Comparison of ENCODE assay signal across 16 cellular contexts in genomic region chr2:198615972-198616371, GRCh38.
DNase-seq lines count a peak whose midpoint lies in the region; ATAC-seq and TF ChIP-seq lines count a peak whose summit lies in the region.
"Had no signal": no experiment of that assay in that cellular context is flagged by ENCODE, and none has a peak within 500 bp of the region (broad histone marks: within the 10 kb centered on the region; RNA-seq: fewer than 3 reads in every experiment).

No MANE protein-coding gene starts in this region.

- no peaks in the 10 kb centered on the region for H3K36me3 ChIP-seq in mucosa of rectum (ENCODE audit: control insufficient read depth in 2 of 2, insufficient read depth in 2 of 2, low read length in 2 of 2)
- no peaks in the 10 kb centered on the region for H3K36me3 ChIP-seq in heart right ventricle
- H3K36me3 ChIP-seq: esophagus squamous epithelium, ovary had no signal

- intact Hi-C loops in heart right ventricle (cut with DNase I) = no loop called here

- WGBS in heart right ventricle, 2 donors = 70 to 87% methylated on average over 4 of the region's 4 CpGs

- H3K4me3 ChIP-seq in mucosa of rectum (ENCODE audit: low read length in 2 of 2) (peak overlapping the region; percentile 16 to 49), heart right ventricle (no peak overlapping the region)
- H3K4me3 ChIP-seq: ovary had no signal

- H3K27ac ChIP-seq in mucosa of rectum (ENCODE audit: low read depth in 2 of 2, low read length in 2 of 2) = peak overlapping the region; percentile 19 to 63
- H3K27ac ChIP-seq in heart right ventricle = no peak overlapping the region
- no peak overlapping the region for H3K27ac ChIP-seq in caudate nucleus (ENCODE audit: low read depth, low read length)
- H3K27ac ChIP-seq: esophagus squamous epithelium, KMS-11, ovary had no signal

- DNase-seq in EL (peak; percentile 33), astrocyte of the hippocampus (ENCODE audit: low read depth, low spot score) (peak; percentile 34), heart right ventricle (no peak), caudate nucleus (lab: John Stamatoyannopoulos, UW) (no peak)
- DNase-seq: activated CD4-positive, CD25-positive, alpha-beta regulatory T cell; CD8-positive, alpha-beta T cell; central memory CD4-positive, alpha-beta T cell; esophagus squamous epithelium; NCI-H226; ovary had no signal

- ATAC-seq in HG03342 (IDR thresholded peaks at IDR 0.05; ENCODE audit: unreplicated experiment) (peak; percentile 57), HG02970 (IDR thresholded peaks at IDR 0.05; ENCODE audit: low FRiP score, unreplicated experiment) (no peak), GM21515 (IDR thresholded peaks at IDR 0.05; ENCODE audit: unreplicated experiment) (no peak), heart right ventricle (no peak)
- ATAC-seq: CD8-positive, alpha-beta T cell; Right ventricle myocardium inferior had no signal

- H3K27me3 ChIP-seq in mucosa of rectum (ENCODE audit: control insufficient read depth in 2 of 2, insufficient read depth in 2 of 2, low read length in 2 of 2) (no peaks in the 10 kb centered on the region), heart right ventricle (peaks cover 0 to 4% (median 0%) of the 10 kb centered on the region in 7 donors)
- H3K27me3 ChIP-seq: esophagus squamous epithelium, ovary had no signal

- H3K4me1 ChIP-seq in mucosa of rectum (ENCODE audit: control insufficient read depth in 2 of 2, insufficient read depth in 2 of 2, low read length in 2 of 2) = peaks cover 0 to 3% of the 10 kb centered on the region in 2 donors
- H3K4me1 ChIP-seq in heart right ventricle = no peaks in the 10 kb centered on the region
- H3K4me1 ChIP-seq: esophagus squamous epithelium had no signal

- TF ChIP-seq CTCF in heart right ventricle (IDR thresholded peaks at IDR 0.05) = no peak

- H3K9me3 ChIP-seq in mucosa of rectum (ENCODE audit: control insufficient read depth in 2 of 2, low read length in 2 of 2) = no peaks in the 10 kb centered on the region
- no peaks in the 10 kb centered on the region for H3K9me3 ChIP-seq in heart right ventricle
- H3K9me3 ChIP-seq: esophagus squamous epithelium, ovary had no signal

- peak overlapping the region in 1 of 2 donors; percentile 26 for H3K9ac ChIP-seq in mucosa of rectum (ENCODE audit: low read depth in 1 of 2, low read length in 2 of 2)
- H3K9ac ChIP-seq: KMS-11 had no signal

Comparison
In these comparisons a context has a peak if more than half of its experiments do, and no peak if none do; other contexts are left out.
1. DNase-seq: peak in EL (single experiment) and astrocyte of the hippocampus (single experiment); none in heart right ventricle (0 of 2) and caudate nucleus (0 of 61).
2. H3K27ac ChIP-seq: peak in mucosa of rectum (2 of 2); none in heart right ventricle (0 of 10) and caudate nucleus (single experiment).
3. H3K4me3 ChIP-seq: peak in mucosa of rectum (2 of 2); none in heart right ventricle (0 of 10).